21 cellular contexts compared by ENCODE assay signal in the genomic region with DNA sequence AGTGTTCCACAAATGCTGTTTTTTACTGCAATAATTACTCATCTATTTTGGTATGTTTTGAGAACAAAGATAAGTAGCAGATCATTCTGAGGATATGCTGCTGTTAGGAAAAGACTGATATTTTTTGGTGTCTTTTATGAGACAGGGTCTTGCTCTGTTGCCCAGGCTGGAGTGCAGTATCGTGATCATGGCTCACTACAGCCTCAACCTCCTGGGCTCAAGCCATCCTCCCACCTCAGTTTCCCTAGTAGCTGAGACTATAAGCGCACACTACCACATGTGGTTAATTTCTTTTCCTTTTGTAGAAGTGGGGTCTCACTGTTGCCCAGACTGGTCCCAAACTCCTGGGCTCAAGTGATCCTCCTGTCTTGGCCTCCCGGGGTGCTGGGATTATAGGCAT. TPM values are rescaled to one million over a fixed set of nuclear protein-coding genes. Genes with fewer than 3 reads are reported as not detected.
DNase-seq lines count a peak whose midpoint lies in the region; ATAC-seq and TF ChIP-seq lines count a peak whose summit lies in the region.
"Had no signal": no experiment of that assay in that cellular context is flagged by ENCODE, and none has a peak within 500 bp of the region (broad histone marks: within the 10 kb centered on the region; RNA-seq: fewer than 3 reads in every experiment).

No MANE protein-coding gene starts in this region.

- H2AFZ ChIP-seq in IMR-90 (replicated peaks; ENCODE audit: low read length, poor library complexity) = no peak overlapping the region
- H2AFZ ChIP-seq in mesenchymal stem cell (ENCODE audit: low read depth, low read length) = no peak overlapping the region

- H3K27me3 Mint-ChIP-seq in activated naive CD8-positive, alpha-beta T cell treated with anti-CD3 and anti-CD28 coated beads, Interleukin-2, amount 10 ng/mL, durations not matched to agents 7 days and 5 days = no peaks in the 10 kb centered on the region
- H3K27me3 Mint-ChIP-seq in activated naive CD8-positive, alpha-beta T cell treated with anti-CD3 and anti-CD28 coated beads, Interleukin-2, amount 50 U/mL, for 24 hours = no peaks in the 10 kb centered on the region
- H3K27me3 Mint-ChIP-seq: IgD-negative memory B cell had no signal

- H4K91ac ChIP-seq in IMR-90 (ENCODE audit: insufficient read depth, low read depth, low read length) (no peak overlapping the region), mesenchymal stem cell (ENCODE audit: low read length) (no peak overlapping the region)

- no peak overlapping the region for H3K18ac ChIP-seq in IMR-90 (ENCODE audit: low read depth, low read length)
- H3K18ac ChIP-seq in mesenchymal stem cell (ENCODE audit: low read depth in 1 of 2, low read length in 2 of 2) = no peak overlapping the region

- peaks cover 19 to 55% of the 10 kb centered on the region in 2 experiments for H3K79me1 ChIP-seq in IMR-90 (ENCODE audit: low read depth in 1 of 2, low read length in 2 of 2)
- H3K79me1 ChIP-seq in mesenchymal stem cell (replicated peaks; ENCODE audit: low read length, poor library complexity, severe bottlenecking) = peaks cover 27% of the 10 kb centered on the region

- no peak for TF ChIP-seq CTCF in IMR-90 (conservative IDR thresholded peaks at IDR 0.05; ENCODE audit: low read depth, low read length)
- TF ChIP-seq CTCF in GM20000 (IDR thresholded peaks at IDR 0.05; ENCODE audit: extremely low read depth, missing control alignments) = no peak

- no peak overlapping the region for H3K4me3 Mint-ChIP-seq in activated naive CD8-positive, alpha-beta T cell treated with anti-CD3 and anti-CD28 coated beads, Interleukin-2, amount 10 ng/mL, durations not matched to agents 7 days and 5 days
- H3K4me3 Mint-ChIP-seq in activated naive CD8-positive, alpha-beta T cell treated with anti-CD3 and anti-CD28 coated beads, Interleukin-2, amount 50 U/mL, for 24 hours = no peak overlapping the region
- H3K4me3 Mint-ChIP-seq: CD8-positive, alpha-beta T cell; IgD-negative memory B cell had no signal

- peaks cover 2% of the 10 kb centered on the region; the same call in 1 of the 2 replicates for H3K4me1 ChIP-seq in IMR-90 (ENCODE audit: control insufficient read depth, insufficient read depth, low read length)
- peaks cover 9% of the 10 kb centered on the region for H3K4me1 ChIP-seq in mesenchymal stem cell (ENCODE audit: control insufficient read depth, insufficient read depth, low read depth, low read length)

- intact Hi-C loops in IMR-90 (cut with micrococcal nuclease) = no loop called here

- POLR2A ChIA-PET in activated naive CD8-positive, alpha-beta T cell treated with anti-CD3 and anti-CD28 coated beads, Interleukin-2, amount 10 ng/mL, durations not matched to agents 7 days and 5 days (lab: Charles Lee) = interaction anchor here (1.1 to 17.4 kb wide), 5 partner anchors 8 to 36 kb away, joined by 4 to 1033 read pairs (median 5); a partner anchor contains a TSS
- POLR2A ChIA-PET in IMR-90 (lab: Charles Lee; ENCODE audit: unreplicated experiment) = no interaction called here

- no peak overlapping the region for H2BK12ac ChIP-seq in mesenchymal stem cell (ENCODE audit: low read length in 2 of 2)

- no peaks in the 10 kb centered on the region for H3K9me3 Mint-ChIP-seq in activated naive CD8-positive, alpha-beta T cell treated with anti-CD3 and anti-CD28 coated beads, Interleukin-2, amount 10 ng/mL, durations not matched to agents 7 days and 5 days
- no peaks in the 10 kb centered on the region for H3K9me3 Mint-ChIP-seq in activated naive CD8-positive, alpha-beta T cell treated with anti-CD3 and anti-CD28 coated beads, Interleukin-2, amount 50 U/mL, for 24 hours
- H3K9me3 Mint-ChIP-seq: CD8-positive, alpha-beta T cell; IgD-negative memory B cell had no signal

- H3K9ac ChIP-seq in IMR-90 (ENCODE audit: low read depth, low read length) (no peak overlapping the region), mesenchymal stem cell (ENCODE audit: low read length) (peak overlapping the region; percentile 36)

- peaks cover 25% of the 10 kb centered on the region for H3K36me3 Mint-ChIP-seq in activated naive CD8-positive, alpha-beta T cell treated with anti-CD3 and anti-CD28 coated beads, Interleukin-2, amount 10 ng/mL, durations not matched to agents 7 days and 5 days
- H3K36me3 Mint-ChIP-seq in activated naive CD8-positive, alpha-beta T cell treated with anti-CD3 and anti-CD28 coated beads, Interleukin-2, amount 50 U/mL, for 24 hours (ENCODE audit: low read depth) = peaks cover 36% of the 10 kb centered on the region
- H3K36me3 Mint-ChIP-seq: IgD-negative memory B cell had no signal

- H2BK15ac ChIP-seq in IMR-90 (ENCODE audit: low read depth, low read length) = no peak overlapping the region
- H2BK15ac ChIP-seq in mesenchymal stem cell (ENCODE audit: low read depth, poor library complexity, severe bottlenecking) = no peak overlapping the region

- dilution Hi-C loops in IMR-90 (cut with HindIII; ENCODE audit: low sequenced_read_pairs, unreplicated experiment) = no loop called here

- H2BK20ac ChIP-seq in IMR-90 (ENCODE audit: low read depth, low read length) = no peak overlapping the region

- H2AK9ac ChIP-seq in IMR-90 (replicated peaks; ENCODE audit: low read depth, low read length, poor library complexity) = no peak overlapping the region

- H3K14ac ChIP-seq in IMR-90 (replicated peaks; ENCODE audit: low read depth, low read length) (no peak overlapping the region), mesenchymal stem cell (ENCODE audit: low read length in 2 of 2) (no peak overlapping the region)

- no peak overlapping the region for H2BK120ac ChIP-seq in IMR-90 (ENCODE audit: low read depth, low read length)
- no peak overlapping the region for H2BK120ac ChIP-seq in mesenchymal stem cell (ENCODE audit: low read depth, low read length)

- H2BK5ac ChIP-seq in IMR-90 (ENCODE audit: low read depth, low read length, poor library complexity, severe bottlenecking) = no peak overlapping the region
- H2BK5ac ChIP-seq in mesenchymal stem cell (ENCODE audit: low read depth, low read length, poor library complexity, severe bottlenecking) = no peak overlapping the region

- no peak overlapping the region for H3K4me3 ChIP-seq in IMR-90 (ENCODE audit: insufficient read depth, low read depth, low read length)
- H3K4me3 ChIP-seq in mesenchymal stem cell (ENCODE audit: insufficient read depth in 1 of 2, low read depth in 1 of 2, low read length in 2 of 2) = no peak overlapping the region
- H3K4me3 ChIP-seq: A549, GM12878 had no signal

- no peaks in the 10 kb centered on the region for H3K27me3 ChIP-seq in IMR-90 (ENCODE audit: control insufficient read depth, insufficient read depth, low read length)
- H3K27me3 ChIP-seq in mesenchymal stem cell (ENCODE audit: control insufficient read depth in 1 of 2, insufficient read depth in 1 of 2, low read length in 2 of 2) = no peaks in the 10 kb centered on the region

- no peak for TF ChIP-seq RAD21 in IMR-90 (IDR thresholded peaks at IDR 0.05; ENCODE audit: low read length)

- no peak for ATAC-seq in activated naive CD8-positive, alpha-beta T cell treated with anti-CD3 and anti-CD28 coated beads, Interleukin-2, amount 10 ng/mL, durations not matched to agents 7 days and 5 days (ENCODE audit: low read depth)
- ATAC-seq in activated naive CD8-positive, alpha-beta T cell treated with anti-CD3 and anti-CD28 coated beads, Interleukin-2, amount 50 U/mL, for 24 hours = no peak
- ATAC-seq in IMR-90 (ENCODE audit: low read depth) = no peak
- ATAC-seq: A549; CD8-positive, alpha-beta T cell; GM12878 had no signal

- no CpG with 5 or more reads among the region's 3 CpGs for WGBS in IMR-90 (ENCODE audit: extremely low coverage in 2 of 2, insufficient read length in 1 of 2), 2 experiments
- WGBS in mesenchymal stem cell = 100% methylated on average over 3 of the region's 3 CpGs

- CTCF ChIA-PET in IMR-90 (lab: Yijun Ruan, JAX) = no interaction called here

- H3K4ac ChIP-seq in IMR-90 (ENCODE audit: low read depth, low read length) = 0 out of 2 replicates have a peak overlapping the region, but pooled peaks have one; percentile 35
- H3K4ac ChIP-seq in mesenchymal stem cell (ENCODE audit: low read depth in 1 of 2, low read length in 2 of 2) = no peak overlapping the region

- H2AK5ac ChIP-seq in IMR-90 (ENCODE audit: low read depth, low read length) (no peak overlapping the region), mesenchymal stem cell (ENCODE audit: low read length, severe bottlenecking) (no peak overlapping the region)

- no peak overlapping the region for H4K8ac ChIP-seq in IMR-90 (ENCODE audit: low read depth in 2 of 2, low read length in 2 of 2)
- no peak overlapping the region for H4K8ac ChIP-seq in mesenchymal stem cell (ENCODE audit: low read length)

- no peak for DNase-seq in activated naive CD8-positive, alpha-beta T cell treated with anti-CD3 and anti-CD28 coated beads, Interleukin-2, amount 10 ng/mL, durations not matched to agents 7 days and 5 days
- DNase-seq in activated naive CD8-positive, alpha-beta T cell treated with anti-CD3 and anti-CD28 coated beads, Interleukin-2, amount 50 U/mL, for 24 hours = no peak
- DNase-seq in IMR-90 (no peak), mesenchymal stem cell (no peak), GM20000 (ENCODE audit: low spot score) (no peak), NOMO-1 (lab: John Stamatoyannopoulos, UW; ENCODE audit: unreplicated experiment in 2 of 2) (no peak), pons (ENCODE audit: low spot score) (no peak)
- DNase-seq: CD8-positive, alpha-beta T cell; DND-41; Karpas-422; MV-4-11; NCI-H1105 treated with DMSO at 0.1 percent for 48 hours; NCI-H1694; NCI-H2081 treated with DMSO at 0.1 percent for 48 hours; NCI-H446; NCI-H526; OCI-M1; Right ventricle myocardium superior had no signal

- in situ Hi-C loops in IMR-90 (cut with MboI; ENCODE audit: low sequenced_read_pairs) = no loop called here

- H3K9me3 ChIP-seq in IMR-90 (ENCODE audit: control insufficient read depth, insufficient read depth, low read length) = no peaks in the 10 kb centered on the region
- no peaks in the 10 kb centered on the region for H3K9me3 ChIP-seq in mesenchymal stem cell (ENCODE audit: control insufficient read depth, low read length)
- H3K9me3 ChIP-seq: A549 had no signal

- H3K27ac Mint-ChIP-seq in activated naive CD8-positive, alpha-beta T cell treated with anti-CD3 and anti-CD28 coated beads, Interleukin-2, amount 10 ng/mL, durations not matched to agents 7 days and 5 days = peak overlapping the region; percentile 54
- H3K27ac Mint-ChIP-seq in activated naive CD8-positive, alpha-beta T cell treated with anti-CD3 and anti-CD28 coated beads, Interleukin-2, amount 50 U/mL, for 24 hours = no peak overlapping the region
- H3K27ac Mint-ChIP-seq: CD8-positive, alpha-beta T cell had no signal

- H3K4me2 ChIP-seq in IMR-90 (ENCODE audit: low read depth, low read length) = no peak overlapping the region
- H3K4me2 ChIP-seq in mesenchymal stem cell (ENCODE audit: low read length, poor library complexity, severe bottlenecking) = no peak overlapping the region
- H3K4me2 ChIP-seq: A549 had no signal

- peaks cover 25% of the 10 kb centered on the region for H3K4me1 Mint-ChIP-seq in activated naive CD8-positive, alpha-beta T cell treated with anti-CD3 and anti-CD28 coated beads, Interleukin-2, amount 10 ng/mL, durations not matched to agents 7 days and 5 days
- H3K4me1 Mint-ChIP-seq in activated naive CD8-positive, alpha-beta T cell treated with anti-CD3 and anti-CD28 coated beads, Interleukin-2, amount 50 U/mL, for 24 hours = peaks cover 30% of the 10 kb centered on the region

- H3K27ac ChIP-seq in IMR-90 (ENCODE audit: insufficient read depth, low read length) (no peak overlapping the region; the same call in 1 of the 2 replicates), mesenchymal stem cell (ENCODE audit: low read length, poor library complexity, severe bottlenecking) (no peak overlapping the region)
- H3K27ac ChIP-seq: A549 had no signal

- no peak overlapping the region; the same call in 1 of the 2 replicates for H4K5ac ChIP-seq in IMR-90 (ENCODE audit: low read depth, low read length)

- 0 out of 2 replicates have a peak, but pooled peaks cover 3% of the 10 kb centered on the region for H3K9me1 ChIP-seq in IMR-90 (ENCODE audit: insufficient read depth, low read length)

- H3K23ac ChIP-seq in IMR-90 (ENCODE audit: low read depth, low read length) = peak overlapping the region; percentile 73; the same call in 1 of the 2 replicates
- no peak overlapping the region for H3K23ac ChIP-seq in mesenchymal stem cell (ENCODE audit: low read length in 2 of 2)

- H3K36me3 ChIP-seq in IMR-90 (ENCODE audit: control insufficient read depth, insufficient read depth, low read length) (peaks cover 38% of the 10 kb centered on the region), mesenchymal stem cell (ENCODE audit: control insufficient read depth in 1 of 2, insufficient read depth in 2 of 2, low read depth in 1 of 2, low read length in 2 of 2) (peaks cover 28 to 62% of the 10 kb centered on the region in 2 experiments)

- H4K20me1 ChIP-seq in IMR-90 (ENCODE audit: insufficient read depth, low read length) = 0 out of 2 replicates have a peak, but pooled peaks cover 2% of the 10 kb centered on the region

- TF ChIP-seq POLR2A in IMR-90 (IDR thresholded peaks at IDR 0.05; ENCODE audit: low read depth, low read length) = no peak

- no TSS peak for BruUV-seq in IMR-90 (replicated peaks; lab: Mats Ljungman, UMichigan)

- H3K56ac ChIP-seq in IMR-90 (ENCODE audit: extremely low read depth, insufficient read depth, low read length) = no peak overlapping the region

RNA-seq across cellular contexts. Expression of a gene that starts 9.5 kb away (rescaled TPM):
- total RNA-seq in activated naive CD8-positive, alpha-beta T cell treated with anti-CD3 and anti-CD28 coated beads, Interleukin-2, amount 10 ng/mL, durations not matched to agents 7 days and 5 days = 100 to 1,000 TPM; 151 to 157 TPM
- 44.8 and 88.0 TPM in 2 replicates for total RNA-seq in IMR-90 (2012; rRNA removed)
- 118 and 157 TPM in 2 replicates for polyA plus RNA-seq in IMR-90 (2012; rRNA removed)
- 210 and 274 TPM in 2 replicates for polyA plus RNA-seq in IMR-90 (2012; cell fraction: cytosol; rRNA removed)
- 65.4 and 112 TPM in 2 replicates for polyA plus RNA-seq in IMR-90 (2012; cell fraction: nucleus; rRNA removed; ENCODE audit: low replicate concordance)
- polyA plus RNA-seq in mesenchymal stem cell (2013, experiment 1 of 2) = 97.6 TPM
- 98.6 TPM for polyA plus RNA-seq in mesenchymal stem cell (2013, experiment 2 of 2)

RNA-seq across cellular contexts. Expression of a gene that starts 27.0 kb away (rescaled TPM):
- 10 to 100 TPM; 41.3 to 45.7 TPM for total RNA-seq in activated naive CD8-positive, alpha-beta T cell treated with anti-CD3 and anti-CD28 coated beads, Interleukin-2, amount 10 ng/mL, durations not matched to agents 7 days and 5 days
- total RNA-seq in IMR-90 (2012; rRNA removed) = 11.1 and 14.3 TPM in 2 replicates
- 11.8 and 13.3 TPM in 2 replicates for polyA plus RNA-seq in IMR-90 (2012; rRNA removed)
- polyA plus RNA-seq in IMR-90 (2012; cell fraction: cytosol; rRNA removed) = 3.8 and 13.8 TPM in 2 replicates
- 32.7 and 36.9 TPM in 2 replicates for polyA plus RNA-seq in IMR-90 (2012; cell fraction: nucleus; rRNA removed; ENCODE audit: low replicate concordance)
- polyA plus RNA-seq in mesenchymal stem cell (2013, experiment 1 of 2) = 69.3 TPM
- 64.4 TPM for polyA plus RNA-seq in mesenchymal stem cell (2013, experiment 2 of 2)

RNA-seq across cellular contexts. Expression of a gene that starts 32.0 kb away (rescaled TPM):
- 100 to 1,000 TPM; 366 to 394 TPM for total RNA-seq in activated naive CD8-positive, alpha-beta T cell treated with anti-CD3 and anti-CD28 coated beads, Interleukin-2, amount 10 ng/mL, durations not matched to agents 7 days and 5 days
- 14.2 and 22.8 TPM in 2 replicates for total RNA-seq in IMR-90 (2012; rRNA removed)
- 77.2 and 101 TPM in 2 replicates for polyA plus RNA-seq in IMR-90 (2012; rRNA removed)
- 57.0 and 329 TPM in 2 replicates for polyA plus RNA-seq in IMR-90 (2012; cell fraction: cytosol; rRNA removed)
- 200 and 259 TPM in 2 replicates for polyA plus RNA-seq in IMR-90 (2012; cell fraction: nucleus; rRNA removed; ENCODE audit: low replicate concordance)
- 173 TPM for polyA plus RNA-seq in mesenchymal stem cell (2013, experiment 1 of 2)
- polyA plus RNA-seq in mesenchymal stem cell (2013, experiment 2 of 2) = 178 TPM

RNA-seq across cellular contexts. Expression of a gene that starts 39.1 kb away (rescaled TPM):
- total RNA-seq in activated naive CD8-positive, alpha-beta T cell treated with anti-CD3 and anti-CD28 coated beads, Interleukin-2, amount 10 ng/mL, durations not matched to agents 7 days and 5 days = 1 to 10 TPM; 5.0 to 5.2 TPM
- 0.18 and 0.28 TPM in 2 replicates for total RNA-seq in IMR-90 (2012; rRNA removed)
- 0.60 and 0.67 TPM in 2 replicates for polyA plus RNA-seq in IMR-90 (2012; rRNA removed)
- polyA plus RNA-seq in IMR-90 (2012; cell fraction: cytosol; rRNA removed) = 0.24 and 0.29 TPM in 2 replicates
- polyA plus RNA-seq in IMR-90 (2012; cell fraction: nucleus; rRNA removed; ENCODE audit: low replicate concordance) = 6.1 and 10.8 TPM in 2 replicates
- polyA plus RNA-seq in mesenchymal stem cell (2013, experiment 1 of 2) = 0.30 TPM
- polyA plus RNA-seq in mesenchymal stem cell (2013, experiment 2 of 2) = 0.33 TPM

Comparison
In these comparisons a context has a peak if more than half of its experiments do, and no peak if none do; other contexts are left out.
1. RNA of a gene that starts 32.0 kb away (total RNA-seq): 366 to 394 TPM in activated naive CD8-positive, alpha-beta T cell treated with anti-CD3 and anti-CD28 coated beads, Interleukin-2, amount 10 ng/mL, durations not matched to agents 7 days and 5 days; 14.2 to 22.8 TPM in IMR-90; every median in the first group is over 10 times any median in the second.